ENCODE assay signal across 15 cellular contexts in the genomic region with DNA sequence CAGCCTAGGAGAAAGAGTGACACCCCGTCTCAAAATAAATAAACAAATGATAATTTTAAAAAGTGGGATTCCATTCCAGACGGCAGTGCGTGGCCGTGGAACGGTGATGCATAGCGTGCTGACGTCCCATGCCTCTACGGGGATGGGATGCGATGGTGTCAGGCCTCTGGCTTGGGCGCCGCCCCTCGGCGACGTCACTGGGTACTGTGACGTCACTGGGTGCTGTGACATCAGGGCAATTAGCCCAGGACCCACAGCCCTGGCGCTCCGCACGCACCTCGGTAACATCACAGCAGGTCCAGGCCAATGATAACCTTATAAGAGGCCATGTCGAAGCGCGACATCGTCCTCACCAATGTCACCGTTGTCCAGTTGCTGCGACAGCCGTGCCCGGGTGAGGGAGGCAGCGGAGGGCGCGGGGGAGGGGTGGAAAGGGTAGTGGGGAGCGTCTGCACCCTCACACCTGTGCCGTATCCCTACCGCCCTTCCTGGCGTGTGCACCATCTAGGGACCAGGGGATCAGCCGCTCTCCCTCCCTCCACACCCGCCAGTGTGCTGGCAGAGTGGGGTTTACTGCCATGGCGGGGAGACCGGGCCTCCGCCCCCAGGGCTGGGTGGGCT. TPM values are rescaled to one million over a fixed set of nuclear protein-coding genes. Genes with fewer than 3 reads are reported as not detected.
A peak's percentile ranks its signal among the peaks of the same experiment; 100 is the strongest.
DNase-seq lines count a peak whose midpoint lies in the region; ATAC-seq and TF ChIP-seq lines count a peak whose summit lies in the region.
"Had no signal": no experiment of that assay in that cellular context is flagged by ENCODE, and none has a peak within 500 bp of the region (broad histone marks: within the 10 kb centered on the region; RNA-seq: fewer than 3 reads in every experiment).

A gene (plus strand): TSS at position 256 of the 621 bp plus-strand sequence. CDS start 72 bp downstream, at position 328.

- peaks cover 13% of the 10 kb centered on the region for H3K27me3 Mint-ChIP-seq in activated naive CD4-positive, alpha-beta T cell treated with anti-CD3 and anti-CD28 coated beads for 36 hours (ENCODE audit: low read depth)
- H3K27me3 Mint-ChIP-seq in activated CD4-positive, alpha-beta memory T cell treated with anti-CD3 and anti-CD28 coated beads for 36 hours: peaks cover 41% of the 10 kb centered on the region
- peaks cover 45% of the 10 kb centered on the region for H3K27me3 Mint-ChIP-seq in stimulated activated memory B cell treated with anti-CD40 and anti-IgM and Interleukin-4, amounts not matched to agents 10 μg/mL and 1 μg/mL and 100 μg/mL, for 72 hours

- POLR2A ChIA-PET in activated CD4-positive, alpha-beta memory T cell treated with anti-CD3 and anti-CD28 coated beads for 36 hours (lab: Charles Lee): no interaction called here

- H4K20me1 ChIP-seq in fibroblast of lung (ENCODE audit: control insufficient read depth, extremely low read depth, insufficient read depth, low read length): no peaks in the 10 kb centered on the region

- peak within 1 kb of the TSS; percentile 26 for H2AFZ ChIP-seq in fibroblast of lung (ENCODE audit: low read length)
- H2AFZ ChIP-seq: hepatocyte had no signal

- TF ChIP-seq CTCF in fibroblast of lung (conservative IDR thresholded peaks at IDR 0.05 in 1 of 2, IDR thresholded peaks at IDR 0.05 in 1 of 2; ENCODE audit: low read depth in 1 of 2, low read length in 2 of 2): no peak

- H3K27me3 ChIP-seq in fibroblast of lung (ENCODE audit: control insufficient read depth, insufficient read depth, low read length): peaks cover 3% of the 10 kb centered on the region
- H3K27me3 ChIP-seq: hepatocyte had no signal

- H3K9ac ChIP-seq in fibroblast of lung (ENCODE audit: insufficient read depth, low read length): no peak within 1 kb of the TSS

- peaks cover 6% of the 10 kb centered on the region for H3K4me1 ChIP-seq in fibroblast of lung (ENCODE audit: control insufficient read depth, extremely low read depth, insufficient read depth, low read length)

- no peak for DNase-seq in activated naive CD4-positive, alpha-beta T cell treated with anti-CD3 and anti-CD28 coated beads for 36 hours
- DNase-seq in activated naive CD4-positive, alpha-beta T cell treated with Interleukin-2 at 50 U/mL for 16 hours: no peak
- no peak for DNase-seq in activated CD4-positive, alpha-beta memory T cell treated with anti-CD3 and anti-CD28 coated beads for 36 hours
- DNase-seq in fibroblast of lung (ENCODE audit: low read depth in 2 of 2) (peak in 1 of 2 donors; percentile 26), dedifferentiated amniotic fluid mesenchymal stem cell (ENCODE audit: extremely low spot score) (no peak)
- no peak for DNase-seq in stimulated activated CD4-positive, alpha-beta T cell treated with anti-CD3 and anti-CD28 coated beads, Interleukin-4, amount 100 ng/mL, for 4 hours
- DNase-seq: AML-193, erythroblast, NCI-H1694, NCI-H748 treated with DMSO at 0.1 percent for 48 hours had no signal

- peak within 1 kb of the TSS; percentile 35 for H3K4me2 ChIP-seq in fibroblast of lung (ENCODE audit: extremely low read depth, insufficient read depth, low read length)
- H3K4me2 ChIP-seq: hepatocyte had no signal

- intact Hi-C loops in activated naive CD4-positive, alpha-beta T cell treated with anti-CD3 and anti-CD28 coated beads for 36 hours (cut with micrococcal nuclease): no loop called here
- intact Hi-C loops in activated CD4-positive, alpha-beta memory T cell treated with anti-CD3 and anti-CD28 coated beads for 36 hours (cut with micrococcal nuclease): no loop called here

- ATAC-seq in stimulated activated memory B cell treated with anti-CD40 and anti-IgM and Interleukin-4, amounts not matched to agents 10 μg/mL and 1 μg/mL and 100 μg/mL, for 72 hours: no peak
- no peak for ATAC-seq in GM18520 (IDR thresholded peaks at IDR 0.05; ENCODE audit: unreplicated experiment)

- peak within 1 kb of the TSS; percentile 59 for H3K27ac Mint-ChIP-seq in activated naive CD4-positive, alpha-beta T cell treated with anti-CD3 and anti-CD28 coated beads for 36 hours
- H3K27ac Mint-ChIP-seq in activated CD4-positive, alpha-beta memory T cell treated with anti-CD3 and anti-CD28 coated beads for 36 hours: no peak within 1 kb of the TSS
- no peak within 1 kb of the TSS for H3K27ac Mint-ChIP-seq in stimulated activated memory B cell treated with anti-CD40 and anti-IgM and Interleukin-4, amounts not matched to agents 10 μg/mL and 1 μg/mL and 100 μg/mL, for 72 hours

- CTCF ChIA-PET in activated naive CD4-positive, alpha-beta T cell treated with anti-CD3 and anti-CD28 coated beads for 36 hours (lab: Charles Lee): no interaction called here
- CTCF ChIA-PET in activated CD4-positive, alpha-beta memory T cell treated with anti-CD3 and anti-CD28 coated beads for 36 hours (lab: Charles Lee): interaction anchor here (2.5 kb wide), 1 partner anchor 23 kb away, joined by 9 read pairs; no protein-coding TSS in a partner anchor

- no peaks in the 10 kb centered on the region for H3K79me2 ChIP-seq in fibroblast of lung (ENCODE audit: control insufficient read depth, insufficient read depth, low read length)
- H3K79me2 ChIP-seq: hepatocyte had no signal

- H3K4me3 Mint-ChIP-seq in activated naive CD4-positive, alpha-beta T cell treated with anti-CD3 and anti-CD28 coated beads for 36 hours: peak within 1 kb of the TSS; percentile 54
- peak within 1 kb of the TSS; percentile 54 for H3K4me3 Mint-ChIP-seq in activated CD4-positive, alpha-beta memory T cell treated with anti-CD3 and anti-CD28 coated beads for 36 hours
- H3K4me3 Mint-ChIP-seq in stimulated activated memory B cell treated with anti-CD40 and anti-IgM and Interleukin-4, amounts not matched to agents 10 μg/mL and 1 μg/mL and 100 μg/mL, for 72 hours: peak within 1 kb of the TSS; percentile 23

- no peaks in the 10 kb centered on the region for H3K36me3 Mint-ChIP-seq in activated naive CD4-positive, alpha-beta T cell treated with anti-CD3 and anti-CD28 coated beads for 36 hours (ENCODE audit: low read depth)
- no peaks in the 10 kb centered on the region for H3K36me3 Mint-ChIP-seq in activated CD4-positive, alpha-beta memory T cell treated with anti-CD3 and anti-CD28 coated beads for 36 hours
- H3K36me3 Mint-ChIP-seq in stimulated activated memory B cell treated with anti-CD40 and anti-IgM and Interleukin-4, amounts not matched to agents 10 μg/mL and 1 μg/mL and 100 μg/mL, for 72 hours: no peaks in the 10 kb centered on the region

- H3K4me3 ChIP-seq in fibroblast of lung (replicated peaks in 1 of 4; ENCODE audit: control extremely low read depth in 1 of 4, insufficient read depth in 1 of 4, low read depth in 3 of 4, low read length in 4 of 4): peak within 1 kb of the TSS in 1 of 4 experiments; percentile 17
- H3K4me3 ChIP-seq: hepatocyte, lung had no signal

- no peaks in the 10 kb centered on the region for H3K9me3 Mint-ChIP-seq in activated naive CD4-positive, alpha-beta T cell treated with anti-CD3 and anti-CD28 coated beads for 36 hours
- H3K9me3 Mint-ChIP-seq in activated CD4-positive, alpha-beta memory T cell treated with anti-CD3 and anti-CD28 coated beads for 36 hours: no peaks in the 10 kb centered on the region
- no peaks in the 10 kb centered on the region for H3K9me3 Mint-ChIP-seq in stimulated activated memory B cell treated with anti-CD40 and anti-IgM and Interleukin-4, amounts not matched to agents 10 μg/mL and 1 μg/mL and 100 μg/mL, for 72 hours

- no peaks in the 10 kb centered on the region for H3K9me3 ChIP-seq in fibroblast of lung (ENCODE audit: control insufficient read depth, insufficient read depth, low read depth, low read length)

- peaks cover 9% of the 10 kb centered on the region for H3K4me1 Mint-ChIP-seq in activated naive CD4-positive, alpha-beta T cell treated with anti-CD3 and anti-CD28 coated beads for 36 hours (ENCODE audit: low read depth)
- H3K4me1 Mint-ChIP-seq in activated CD4-positive, alpha-beta memory T cell treated with anti-CD3 and anti-CD28 coated beads for 36 hours (ENCODE audit: low read depth): peaks cover 13% of the 10 kb centered on the region
- H3K4me1 Mint-ChIP-seq in stimulated activated memory B cell treated with anti-CD40 and anti-IgM and Interleukin-4, amounts not matched to agents 10 μg/mL and 1 μg/mL and 100 μg/mL, for 72 hours: peaks cover 16% of the 10 kb centered on the region

- no peak within 1 kb of the TSS for H3K27ac ChIP-seq in fibroblast of lung (ENCODE audit: insufficient read depth, low read length)
- H3K27ac ChIP-seq: hepatocyte had no signal

- H3K36me3 ChIP-seq in fibroblast of lung (ENCODE audit: control insufficient read depth, insufficient read depth, low read length): no peaks in the 10 kb centered on the region

RNA-seq across cellular contexts. Expression of the gene that starts here (rescaled TPM):
- total RNA-seq in activated naive CD4-positive, alpha-beta T cell treated with anti-CD3 and anti-CD28 coated beads for 36 hours: not detected
- not detected for total RNA-seq in activated CD4-positive, alpha-beta memory T cell treated with anti-CD3 and anti-CD28 coated beads for 36 hours
- not detected in 2 replicates for total RNA-seq in fibroblast of lung
- polyA plus RNA-seq in fibroblast of lung: not detected in 2 replicates
- not detected in 2 replicates for polyA plus RNA-seq in fibroblast of lung (2012)
- polyA minus RNA-seq in fibroblast of lung (ENCODE audit: low replicate concordance): not detected in 2 replicates
- total RNA-seq: cardiac septum, hepatocyte, lung had no signal
- polyA plus RNA-seq: hepatocyte, lung had no signal
